1 cellular context compared by ENCODE assay signal in the genomic region with DNA sequence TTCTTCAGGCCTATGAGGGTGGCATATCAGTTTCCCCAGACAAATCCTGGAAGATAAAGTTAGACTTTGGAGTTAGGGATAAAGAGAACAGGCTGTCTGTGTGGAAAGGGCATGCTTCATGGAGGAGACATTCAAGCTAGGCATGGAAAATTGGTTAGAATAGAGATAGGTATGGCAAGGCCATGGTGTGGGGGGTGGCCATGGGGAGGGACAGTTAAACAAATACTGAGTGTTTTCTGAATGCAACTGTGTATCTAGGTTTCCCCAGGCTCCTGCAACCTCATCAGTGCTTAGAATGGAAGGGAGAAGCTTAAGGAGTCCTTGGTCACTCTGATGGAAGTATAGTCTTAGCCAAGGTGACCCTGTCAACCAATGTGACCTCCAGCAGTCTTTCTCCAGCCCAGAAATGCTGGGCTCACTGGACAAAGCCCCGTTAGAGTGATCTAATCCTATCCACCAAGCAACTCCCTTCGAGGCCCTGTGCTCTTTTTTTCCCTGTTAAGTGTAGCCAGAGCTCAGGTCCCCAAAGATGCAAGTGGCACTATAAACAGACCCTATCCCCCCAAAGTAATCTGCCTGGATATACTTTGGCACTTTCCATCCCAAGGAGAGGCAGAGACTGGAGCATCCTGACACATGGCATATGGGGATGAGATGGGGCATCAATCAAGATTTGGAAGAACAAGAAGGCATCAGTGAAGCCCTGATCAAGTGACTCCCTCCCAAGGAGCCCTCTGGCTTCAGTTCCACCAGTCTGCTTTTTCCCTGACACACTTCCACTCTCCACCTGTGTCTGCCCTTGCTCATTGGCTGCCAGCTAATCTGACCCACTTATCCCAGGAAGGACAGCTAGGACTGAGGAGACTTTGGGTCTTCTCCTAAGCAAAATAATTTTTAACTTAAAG.
TF ChIP-seq lines count a peak whose summit lies in the region.

No MANE protein-coding gene starts in this region.

TF ChIP-seq in HCT116, 20 proteins besides CTCF, POLR2A, EP300 and RAD21:
- TF ChIP-seq ZFX (IDR thresholded peaks at IDR 0.05) (no peak), REST (IDR thresholded peaks at IDR 0.05; ENCODE audit: low read depth) (no peak), SP1 (IDR thresholded peaks at IDR 0.05; ENCODE audit: low read depth) (no peak), EGR1 (IDR thresholded peaks at IDR 0.05; ENCODE audit: low read depth) (no peak), ZNF274 (IDR thresholded peaks at IDR 0.05; ENCODE audit: low read depth, low read length) (no peak), YY1 (IDR thresholded peaks at IDR 0.05; ENCODE audit: extremely low read depth, insufficient replicate concordance, low read depth, low read length) (no peak), JUND (IDR thresholded peaks at IDR 0.05) (no peak), ATF3 (IDR thresholded peaks at IDR 0.05) (no peak), CBX3 (IDR thresholded peaks at IDR 0.05; ENCODE audit: low read depth) (no peak), POLR2AphosphoS5 (IDR thresholded peaks at IDR 0.05; ENCODE audit: low read depth, low read length) (no peak), SIN3A (IDR thresholded peaks at IDR 0.05; ENCODE audit: low read depth) (no peak), EZH2 (IDR thresholded peaks at IDR 0.05) (no peak)
- TF ChIP-seq, protein P1, sequence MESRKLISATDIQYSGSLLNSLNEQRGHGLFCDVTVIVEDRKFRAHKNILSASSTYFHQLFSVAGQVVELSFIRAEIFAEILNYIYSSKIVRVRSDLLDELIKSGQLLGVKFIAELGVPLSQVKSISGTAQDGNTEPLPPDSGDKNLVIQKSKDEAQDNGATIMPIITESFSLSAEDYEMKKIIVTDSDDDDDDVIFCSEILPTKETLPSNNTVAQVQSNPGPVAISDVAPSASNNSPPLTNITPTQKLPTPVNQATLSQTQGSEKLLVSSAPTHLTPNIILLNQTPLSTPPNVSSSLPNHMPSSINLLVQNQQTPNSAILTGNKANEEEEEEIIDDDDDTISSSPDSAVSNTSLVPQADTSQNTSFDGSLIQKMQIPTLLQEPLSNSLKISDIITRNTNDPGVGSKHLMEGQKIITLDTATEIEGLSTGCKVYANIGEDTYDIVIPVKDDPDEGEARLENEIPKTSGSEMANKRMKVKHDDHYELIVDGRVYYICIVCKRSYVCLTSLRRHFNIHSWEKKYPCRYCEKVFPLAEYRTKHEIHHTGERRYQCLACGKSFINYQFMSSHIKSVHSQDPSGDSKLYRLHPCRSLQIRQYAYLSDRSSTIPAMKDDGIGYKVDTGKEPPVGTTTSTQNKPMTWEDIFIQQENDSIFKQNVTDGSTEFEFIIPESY (IDR thresholded peaks at IDR 0.05; ENCODE audit: extremely low read depth, insufficient replicate concordance, low read length) = no peak
- TF ChIP-seq, protein P2, sequence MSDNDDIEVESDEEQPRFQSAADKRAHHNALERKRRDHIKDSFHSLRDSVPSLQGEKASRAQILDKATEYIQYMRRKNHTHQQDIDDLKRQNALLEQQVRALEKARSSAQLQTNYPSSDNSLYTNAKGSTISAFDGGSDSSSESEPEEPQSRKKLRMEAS (IDR thresholded peaks at IDR 0.05) = no peak
TF ChIP-seq in HCT116: peak in this region for 0.
